Comparison of ENCODE assay signal across 1 cellular context in the genomic region with DNA sequence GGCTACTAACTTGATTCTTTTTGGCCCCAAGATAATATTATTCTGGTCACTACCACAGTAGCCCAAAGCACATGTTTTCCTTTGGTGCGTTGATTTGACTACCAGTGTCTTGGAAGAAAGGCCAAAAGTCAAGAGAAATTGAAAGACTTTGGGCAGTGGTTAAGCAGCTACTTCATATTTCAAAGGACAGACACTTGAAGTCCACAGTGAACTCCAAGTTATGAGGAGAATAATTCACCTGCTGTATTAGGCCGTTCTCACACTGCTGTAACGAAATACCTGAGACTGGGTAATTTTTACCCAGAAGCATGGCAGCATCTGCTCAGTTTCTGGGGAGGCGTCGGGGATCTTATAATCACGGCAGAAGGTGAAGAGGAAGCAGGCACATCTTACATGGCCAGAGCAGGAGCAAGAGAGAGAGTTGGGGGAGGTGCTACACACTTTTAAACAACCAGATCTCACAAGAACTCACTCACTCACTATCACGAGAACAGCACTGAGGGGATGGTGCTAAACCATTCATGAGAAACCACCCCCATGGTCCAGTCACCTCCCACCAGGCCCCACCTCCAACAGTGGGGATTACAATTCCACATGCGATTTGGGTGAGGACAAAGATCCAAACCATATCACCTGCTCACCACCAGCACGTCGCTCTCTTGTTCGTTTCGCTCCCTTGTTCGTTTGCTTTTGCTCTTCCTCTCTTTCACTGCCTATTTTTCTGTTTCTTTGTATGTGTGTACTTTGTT.
TF ChIP-seq lines count a peak whose summit lies in the region.

No MANE protein-coding gene starts in this region.

TF ChIP-seq in GM23338, 12 proteins besides CTCF, POLR2A, EP300 and RAD21 (continued from another document):
- TF ChIP-seq, protein P1, sequence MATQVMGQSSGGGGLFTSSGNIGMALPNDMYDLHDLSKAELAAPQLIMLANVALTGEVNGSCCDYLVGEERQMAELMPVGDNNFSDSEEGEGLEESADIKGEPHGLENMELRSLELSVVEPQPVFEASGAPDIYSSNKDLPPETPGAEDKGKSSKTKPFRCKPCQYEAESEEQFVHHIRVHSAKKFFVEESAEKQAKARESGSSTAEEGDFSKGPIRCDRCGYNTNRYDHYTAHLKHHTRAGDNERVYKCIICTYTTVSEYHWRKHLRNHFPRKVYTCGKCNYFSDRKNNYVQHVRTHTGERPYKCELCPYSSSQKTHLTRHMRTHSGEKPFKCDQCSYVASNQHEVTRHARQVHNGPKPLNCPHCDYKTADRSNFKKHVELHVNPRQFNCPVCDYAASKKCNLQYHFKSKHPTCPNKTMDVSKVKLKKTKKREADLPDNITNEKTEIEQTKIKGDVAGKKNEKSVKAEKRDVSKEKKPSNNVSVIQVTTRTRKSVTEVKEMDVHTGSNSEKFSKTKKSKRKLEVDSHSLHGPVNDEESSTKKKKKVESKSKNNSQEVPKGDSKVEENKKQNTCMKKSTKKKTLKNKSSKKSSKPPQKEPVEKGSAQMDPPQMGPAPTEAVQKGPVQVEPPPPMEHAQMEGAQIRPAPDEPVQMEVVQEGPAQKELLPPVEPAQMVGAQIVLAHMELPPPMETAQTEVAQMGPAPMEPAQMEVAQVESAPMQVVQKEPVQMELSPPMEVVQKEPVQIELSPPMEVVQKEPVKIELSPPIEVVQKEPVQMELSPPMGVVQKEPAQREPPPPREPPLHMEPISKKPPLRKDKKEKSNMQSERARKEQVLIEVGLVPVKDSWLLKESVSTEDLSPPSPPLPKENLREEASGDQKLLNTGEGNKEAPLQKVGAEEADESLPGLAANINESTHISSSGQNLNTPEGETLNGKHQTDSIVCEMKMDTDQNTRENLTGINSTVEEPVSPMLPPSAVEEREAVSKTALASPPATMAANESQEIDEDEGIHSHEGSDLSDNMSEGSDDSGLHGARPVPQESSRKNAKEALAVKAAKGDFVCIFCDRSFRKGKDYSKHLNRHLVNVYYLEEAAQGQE (IDR thresholded peaks at IDR 0.05; ENCODE audit: unreplicated experiment): no peak
- TF ChIP-seq ZNF114 (CRISPR knock-in tag; IDR thresholded peaks at IDR 0.05) (no peak), CREB1 (CRISPR knock-in tag; IDR thresholded peaks at IDR 0.05; ENCODE audit: low read depth) (no peak), NANOG (IDR thresholded peaks at IDR 0.05; ENCODE audit: borderline replicate concordance) (no peak), STAT1 (IDR thresholded peaks at IDR 0.05; ENCODE audit: unreplicated experiment) (no peak), EZH2 (IDR thresholded peaks at IDR 0.05; ENCODE audit: low read depth, unreplicated experiment) (no peak), EZH2phosphoT487 (IDR thresholded peaks at IDR 0.05; ENCODE audit: unreplicated experiment) (no peak)
